ENCODE assay signal across 9 cellular contexts in the genomic region with DNA sequence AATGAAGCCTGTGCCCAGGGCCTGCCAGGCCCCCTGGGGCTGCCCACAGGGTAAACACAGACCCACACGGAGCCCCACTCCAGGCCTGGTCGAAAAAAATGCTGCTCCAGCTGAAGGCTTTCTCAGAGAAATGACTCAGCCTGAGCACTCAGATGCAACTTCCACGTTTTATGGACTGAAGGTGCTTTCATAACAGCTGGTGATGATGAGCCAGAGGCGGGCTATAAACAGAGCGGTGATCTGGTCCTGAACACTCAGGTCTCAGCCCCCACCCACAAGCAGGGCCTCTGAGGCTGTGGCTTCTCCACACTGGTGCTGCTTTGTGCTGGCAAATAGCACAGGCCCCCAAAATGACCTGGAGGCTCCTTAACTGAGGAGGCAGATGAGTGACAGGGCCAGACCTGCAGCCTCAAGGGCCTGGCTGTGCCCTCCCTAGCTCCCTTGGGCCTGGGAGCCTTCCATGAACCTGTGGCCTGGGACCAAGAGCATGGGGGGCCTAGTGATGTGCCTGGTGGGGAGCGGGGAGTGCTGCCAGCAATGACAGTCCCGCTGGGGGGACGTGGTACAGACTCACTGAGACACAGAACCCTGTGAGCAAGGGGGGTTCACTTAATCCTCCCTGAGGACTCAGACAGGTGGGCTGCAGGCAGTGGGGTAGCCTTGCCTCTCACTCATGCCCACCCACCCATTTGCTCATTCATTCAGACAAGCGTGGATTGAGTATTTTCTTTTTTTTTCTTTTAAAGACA. TPM values are rescaled to one million over a fixed set of nuclear protein-coding genes. Genes with fewer than 3 reads are reported as not detected.
DNase-seq lines count a peak whose midpoint lies in the region; ATAC-seq, FAIRE-seq and TF ChIP-seq lines count a peak whose summit lies in the region.
"Had no signal": no experiment of that assay in that cellular context is flagged by ENCODE, and none has a peak within 500 bp of the region (broad histone marks: within the 10 kb centered on the region; RNA-seq: fewer than 3 reads in every experiment).

No MANE protein-coding gene starts in this region.

- peaks cover 18% of the 10 kb centered on the region for H3K4me1 ChIP-seq in HepG2 (ENCODE audit: insufficient read depth, low read length)
- H3K4me1 ChIP-seq: body of pancreas had no signal

- no peaks in the 10 kb centered on the region for H4K20me1 ChIP-seq in HepG2 (ENCODE audit: insufficient read depth, low read length)

- TF ChIP-seq EP300 in HepG2 (IDR thresholded peaks at IDR 0.05; ENCODE audit: low read depth in 2 of 2, low read length in 2 of 2) (no peak), HepG2 (CRISPR knock-in tag; IDR thresholded peaks at IDR 0.05; ENCODE audit: borderline replicate concordance) (no peak)

- H3K27me3 ChIP-seq in HepG2 (ENCODE audit: control insufficient read depth in 1 of 2, insufficient read depth in 2 of 2, low read length in 2 of 2), result peaks cover 0 to 7% of the 10 kb centered on the region in 2 experiments; a peak in 1 of 5 replicates
- H3K27me3 ChIP-seq: body of pancreas had no signal

- H3K9me3 ChIP-seq in HepG2 (ENCODE audit: low read length), result no peaks in the 10 kb centered on the region
- H3K9me3 ChIP-seq: body of pancreas had no signal

- 16% methylated on average over 5 of the region's 9 CpGs for WGBS in HepG2 (ENCODE audit: low lambda C conversion rate)
- WGBS in lower leg skin, 2 donors, result 62 to 64% methylated on average over 9 of the region's 9 CpGs

- TF ChIP-seq POLR2A in HepG2 (IDR thresholded peaks at IDR 0.05; ENCODE audit: insufficient read depth in 1 of 2, low read depth in 2 of 2, low read length in 2 of 2), result no peak
- no peak for TF ChIP-seq POLR2A in lower leg skin (IDR thresholded peaks at IDR 0.05)

- no peak overlapping the region for H3K9ac ChIP-seq in HepG2 (ENCODE audit: insufficient read depth, low read depth, low read length)

- in situ Hi-C loops in HepG2 (cut with HindIII; ENCODE audit: extremely low pct_ligation_motif_present, low pct_unique_long_range_greater_than_20kb), result no loop called here

- peaks cover 65% of the 10 kb centered on the region for H3K4me1 Mint-ChIP-seq in activated CD8-positive, alpha-beta memory T cell treated with anti-CD3 and anti-CD28 coated beads, Interleukin-2, amount 10 ng/mL, durations not matched to agents 7 days and 5 days

- H3K4me3 ChIP-seq in HepG2 (replicated peaks in 1 of 3; ENCODE audit: insufficient read depth in 1 of 3, low read depth in 2 of 3, low read length in 3 of 3) (no peak overlapping the region), lower leg skin (ENCODE audit: low read depth, poor library complexity, severe bottlenecking) (no peak overlapping the region)
- H3K4me3 ChIP-seq: body of pancreas had no signal

- no peak for FAIRE-seq in HepG2 (lab: Jason Lieb, UNC)

- TF ChIP-seq RAD21 in HepG2 (CRISPR knock-in tag; IDR thresholded peaks at IDR 0.05), result no peak

- peak overlapping the region; percentile 91 for H3K27ac Mint-ChIP-seq in activated CD8-positive, alpha-beta memory T cell treated with anti-CD3 and anti-CD28 coated beads, Interleukin-2, amount 10 ng/mL, durations not matched to agents 7 days and 5 days

- no peak overlapping the region for H2AFZ ChIP-seq in HepG2 (ENCODE audit: low read length)

- intact Hi-C loops in HepG2 (cut with micrococcal nuclease; ENCODE audit: unreplicated experiment) (no loop called here), lower leg skin (cut with DNase I; ENCODE audit: low total_unique reads) (no loop called here)

- H3K79me2 ChIP-seq in HepG2 (ENCODE audit: insufficient read depth, low read length), result no peaks in the 10 kb centered on the region

- no peak overlapping the region for H3K4me3 Mint-ChIP-seq in activated CD8-positive, alpha-beta memory T cell treated with anti-CD3 and anti-CD28 coated beads, Interleukin-2, amount 10 ng/mL, durations not matched to agents 7 days and 5 days

- no peak overlapping the region for H3K4me2 ChIP-seq in HepG2 (ENCODE audit: low read depth, low read length)

- BruUV-seq in HepG2 (replicated peaks; lab: Mats Ljungman, UMichigan), result no TSS peak

- no peaks in the 10 kb centered on the region for H3K36me3 ChIP-seq in HepG2 (replicated peaks in 1 of 2; ENCODE audit: control insufficient read depth in 1 of 2, insufficient read depth in 2 of 2, low read length in 2 of 2)

- no peak for TF ChIP-seq CTCF in HepG2 (CRISPR knock-in tag; IDR thresholded peaks at IDR 0.05)
- no peak for TF ChIP-seq CTCF in lower leg skin (IDR thresholded peaks at IDR 0.05)

- peaks cover 29% of the 10 kb centered on the region for H3K36me3 Mint-ChIP-seq in activated CD8-positive, alpha-beta memory T cell treated with anti-CD3 and anti-CD28 coated beads, Interleukin-2, amount 10 ng/mL, durations not matched to agents 7 days and 5 days

- POLR2A ChIA-PET in HepG2 (lab: Yijun Ruan, JAX), result no interaction called here

- DNase-seq in activated CD8-positive, alpha-beta memory T cell treated with anti-CD3 and anti-CD28 coated beads, Interleukin-2, amount 10 ng/mL, durations not matched to agents 7 days and 5 days, result peak; percentile 85
- DNase-seq in activated CD8-positive, alpha-beta memory T cell treated with anti-CD3 and anti-CD28 coated beads, Interleukin-2, amount 50 U/mL, for 48 hours, result no peak
- DNase-seq in H4 (ENCODE audit: low spot score), result peak; percentile 79
- peak; percentile 64 to 73 for DNase-seq in Kasumi-1 (lab: John Stamatoyannopoulos, UW)
- DNase-seq in activated T-cell treated with anti-CD3 and anti-CD28 coated beads, Interleukin-2, amount 50 U/mL, for 48 hours, result peak; percentile 77 to 81
- DNase-seq in HepG2 (ENCODE audit: low spot score), result no peak
- no peak for DNase-seq in lower leg skin (ENCODE audit: low spot score in 2 of 2)
- DNase-seq in COLO829 (ENCODE audit: low spot score), result no peak

- peak; percentile 91 for ATAC-seq in activated CD8-positive, alpha-beta memory T cell treated with anti-CD3 and anti-CD28 coated beads, Interleukin-2, amount 10 ng/mL, durations not matched to agents 7 days and 5 days
- ATAC-seq in HepG2, result peak; percentile 76
- ATAC-seq: body of pancreas had no signal

- H3K27me3 Mint-ChIP-seq in activated CD8-positive, alpha-beta memory T cell treated with anti-CD3 and anti-CD28 coated beads, Interleukin-2, amount 10 ng/mL, durations not matched to agents 7 days and 5 days, result no peaks in the 10 kb centered on the region

- H3K9me3 Mint-ChIP-seq in activated CD8-positive, alpha-beta memory T cell treated with anti-CD3 and anti-CD28 coated beads, Interleukin-2, amount 10 ng/mL, durations not matched to agents 7 days and 5 days (ENCODE audit: low read depth), result no peaks in the 10 kb centered on the region

- H3K27ac ChIP-seq in HepG2 (ENCODE audit: extremely low read length, insufficient read depth, low read length), result no peak overlapping the region

- CTCF ChIA-PET in activated CD8-positive, alpha-beta memory T cell treated with anti-CD3 and anti-CD28 coated beads, Interleukin-2, amount 10 ng/mL, durations not matched to agents 7 days and 5 days (lab: Charles Lee), result interaction anchor here (0.8 to 1.3 kb wide), 5 partner anchors 10 to 86 kb away, joined by 3 to 4 read pairs (median 3); no protein-coding TSS in a partner anchor
- CTCF ChIA-PET in HepG2 (lab: Yijun Ruan, JAX; ENCODE audit: low intra/inter-chr PET ratio, low total read pairs), result no interaction called here

RNA-seq across cellular contexts. Expression of gene FURIN, which starts 23.0 kb away (rescaled TPM):
- 100 to 1,000 TPM; 487 to 625 TPM for total RNA-seq in activated CD8-positive, alpha-beta memory T cell treated with anti-CD3 and anti-CD28 coated beads, Interleukin-2, amount 10 ng/mL, durations not matched to agents 7 days and 5 days
- total RNA-seq in H4 (2014; rRNA removed; shearing (Covaris generic)), result 8.1 and 16.9 TPM in 2 replicates
- total RNA-seq in HepG2 (2016; rRNA removed; fragmentation: Illumina TruSeq; extraction: Trizol), result 13.9 and 17.4 TPM in 2 replicates
- 4.7 and 4.8 TPM in 2 replicates for total RNA-seq in HepG2 (2016; cell fraction: cytosol; rRNA removed; fragmentation: Illumina TruSeq; extraction: Trizol; ENCODE audit: low read depth)
- total RNA-seq in HepG2 (2016; cell fraction: insoluble cytoplasmic fraction; rRNA removed; fragmentation: Illumina TruSeq; extraction: Trizol), result 10.1 and 18.5 TPM in 2 replicates
- 20.5 and 21.4 TPM in 2 replicates for total RNA-seq in HepG2 (2016; cell fraction: membrane; rRNA removed; fragmentation: Illumina TruSeq; extraction: Trizol)
- total RNA-seq in HepG2 (2016; cell fraction: nucleus; rRNA removed; fragmentation: Illumina TruSeq; extraction: Trizol), result 17.5 and 19.5 TPM in 2 replicates
- 15.2 and 17.3 TPM in 2 replicates for polyA plus RNA-seq in HepG2 (2011; rRNA removed)
- 12.0 and 18.4 TPM in 2 replicates for polyA plus RNA-seq in HepG2 (2011; cell fraction: cytosol; rRNA removed)
- polyA plus RNA-seq in HepG2 (2011; cell fraction: nucleus; rRNA removed), result 17.2 and 23.0 TPM in 2 replicates
- 4.4 and 15.3 TPM in 2 replicates for polyA plus RNA-seq in HepG2 (2012)
- polyA plus RNA-seq in HepG2 (2016; cell fraction: cytosol; fragmentation: Illumina TruSeq; extraction: Trizol; ENCODE audit: low read depth), result 6.3 and 6.4 TPM in 2 replicates
- 14.6 and 21.4 TPM in 2 replicates for polyA plus RNA-seq in HepG2 (2016; cell fraction: insoluble cytoplasmic fraction; fragmentation: Illumina TruSeq; extraction: Trizol; ENCODE audit: low read depth)
- polyA plus RNA-seq in HepG2 (2016; cell fraction: membrane; fragmentation: Illumina TruSeq; extraction: Trizol; ENCODE audit: low read depth), result 19.0 and 20.4 TPM in 2 replicates
- 32.9 and 35.2 TPM in 2 replicates for polyA plus RNA-seq in HepG2 (2016; cell fraction: nucleus; fragmentation: Illumina TruSeq; extraction: Trizol; ENCODE audit: insufficient read depth, low read depth)
- 33.9 and 45.0 TPM in 2 replicates for polyA minus RNA-seq in HepG2 (2011; rRNA and poly(A)+ RNA removed; ENCODE audit: low replicate concordance)
- 15.8 and 17.1 TPM in 2 replicates for polyA minus RNA-seq in HepG2 (2011; cell fraction: cytosol; rRNA and poly(A)+ RNA removed)
- 6.1 and 8.6 TPM in 2 replicates for polyA minus RNA-seq in HepG2 (2011; cell fraction: nucleus; rRNA and poly(A)+ RNA removed)
- total RNA-seq in lower leg skin, result 100 to 1,000 TPM; 114 to 163 (median 149) TPM

RNA-seq across cellular contexts. Expression of gene FES, which starts 38.9 kb away (rescaled TPM):
- 10 to 100 TPM; 55.7 to 61.2 TPM for total RNA-seq in activated CD8-positive, alpha-beta memory T cell treated with anti-CD3 and anti-CD28 coated beads, Interleukin-2, amount 10 ng/mL, durations not matched to agents 7 days and 5 days
- 0.43 and 0.88 TPM in 2 replicates for total RNA-seq in H4 (2014; rRNA removed; shearing (Covaris generic))
- total RNA-seq in HepG2 (2016; rRNA removed; fragmentation: Illumina TruSeq; extraction: Trizol) (8.5 and 9.5 TPM in 2 replicates), lower leg skin (10 to 100 TPM in 2 of 4 donors, 1 to 10 TPM in 2; 3.6 to 17.9 (median 11.0) TPM)
- total RNA-seq in HepG2 (2016; cell fraction: cytosol; rRNA removed; fragmentation: Illumina TruSeq; extraction: Trizol; ENCODE audit: low read depth), result 3.0 and 3.5 TPM in 2 replicates
- total RNA-seq in HepG2 (2016; cell fraction: insoluble cytoplasmic fraction; rRNA removed; fragmentation: Illumina TruSeq; extraction: Trizol), result 9.6 TPM in 2 replicates
- 3.8 and 4.7 TPM in 2 replicates for total RNA-seq in HepG2 (2016; cell fraction: membrane; rRNA removed; fragmentation: Illumina TruSeq; extraction: Trizol)
- 5.2 and 5.4 TPM in 2 replicates for total RNA-seq in HepG2 (2016; cell fraction: nucleus; rRNA removed; fragmentation: Illumina TruSeq; extraction: Trizol)
- polyA plus RNA-seq in HepG2 (2011; rRNA removed), result 4.0 and 4.3 TPM in 2 replicates
- 2.8 and 5.7 TPM in 2 replicates for polyA plus RNA-seq in HepG2 (2011; cell fraction: cytosol; rRNA removed)
- polyA plus RNA-seq in HepG2 (2011; cell fraction: nucleus; rRNA removed), result 13.7 and 22.6 TPM in 2 replicates
- polyA plus RNA-seq in HepG2 (2012), result 1.3 and 1.7 TPM in 2 replicates
- 3.0 TPM in 2 replicates for polyA plus RNA-seq in HepG2 (2016; cell fraction: cytosol; fragmentation: Illumina TruSeq; extraction: Trizol; ENCODE audit: low read depth)
- 6.1 and 6.9 TPM in 2 replicates for polyA plus RNA-seq in HepG2 (2016; cell fraction: insoluble cytoplasmic fraction; fragmentation: Illumina TruSeq; extraction: Trizol; ENCODE audit: low read depth)
- 2.4 TPM in 2 replicates for polyA plus RNA-seq in HepG2 (2016; cell fraction: membrane; fragmentation: Illumina TruSeq; extraction: Trizol; ENCODE audit: low read depth)
- 8.5 and 10.3 TPM in 2 replicates for polyA plus RNA-seq in HepG2 (2016; cell fraction: nucleus; fragmentation: Illumina TruSeq; extraction: Trizol; ENCODE audit: insufficient read depth, low read depth)
- 0.37 and 5.3 TPM in 2 replicates for polyA minus RNA-seq in HepG2 (2011; rRNA and poly(A)+ RNA removed; ENCODE audit: low replicate concordance)
- 1.7 and 1.8 TPM in 2 replicates for polyA minus RNA-seq in HepG2 (2011; cell fraction: cytosol; rRNA and poly(A)+ RNA removed)
- polyA minus RNA-seq in HepG2 (2011; cell fraction: nucleus; rRNA and poly(A)+ RNA removed), result 5.1 and 6.2 TPM in 2 replicates

RNA-seq across cellular contexts. Expression of gene MAN2A2, which starts 57.7 kb away (rescaled TPM):
- 100 to 1,000 TPM; 174 to 183 TPM for total RNA-seq in activated CD8-positive, alpha-beta memory T cell treated with anti-CD3 and anti-CD28 coated beads, Interleukin-2, amount 10 ng/mL, durations not matched to agents 7 days and 5 days
- total RNA-seq in H4 (2014; rRNA removed; shearing (Covaris generic)), result 3.9 and 10.0 TPM in 2 replicates
- total RNA-seq in HepG2 (2016; rRNA removed; fragmentation: Illumina TruSeq; extraction: Trizol) (6.7 and 17.5 TPM in 2 replicates), lower leg skin (10 to 100 TPM; 21.8 to 43.5 (median 27.4) TPM)
- total RNA-seq in HepG2 (2016; cell fraction: cytosol; rRNA removed; fragmentation: Illumina TruSeq; extraction: Trizol; ENCODE audit: low read depth), result 8.9 and 9.3 TPM in 2 replicates
- 5.6 and 21.4 TPM in 2 replicates for total RNA-seq in HepG2 (2016; cell fraction: insoluble cytoplasmic fraction; rRNA removed; fragmentation: Illumina TruSeq; extraction: Trizol)
- 9.6 and 10.0 TPM in 2 replicates for total RNA-seq in HepG2 (2016; cell fraction: membrane; rRNA removed; fragmentation: Illumina TruSeq; extraction: Trizol)
- total RNA-seq in HepG2 (2016; cell fraction: nucleus; rRNA removed; fragmentation: Illumina TruSeq; extraction: Trizol), result 31.3 and 36.5 TPM in 2 replicates
- 43.8 and 51.5 TPM in 2 replicates for polyA plus RNA-seq in HepG2 (2011; rRNA removed)
- polyA plus RNA-seq in HepG2 (2011; cell fraction: cytosol; rRNA removed), result 18.4 and 29.4 TPM in 2 replicates
- 296 and 398 TPM in 2 replicates for polyA plus RNA-seq in HepG2 (2011; cell fraction: nucleus; rRNA removed)
- 13.2 and 18.7 TPM in 2 replicates for polyA plus RNA-seq in HepG2 (2012)
- polyA plus RNA-seq in HepG2 (2016; cell fraction: cytosol; fragmentation: Illumina TruSeq; extraction: Trizol; ENCODE audit: low read depth), result 1.5 and 2.3 TPM in 2 replicates
- 7.9 and 9.3 TPM in 2 replicates for polyA plus RNA-seq in HepG2 (2016; cell fraction: insoluble cytoplasmic fraction; fragmentation: Illumina TruSeq; extraction: Trizol; ENCODE audit: low read depth)
- 5.8 and 8.8 TPM in 2 replicates for polyA plus RNA-seq in HepG2 (2016; cell fraction: membrane; fragmentation: Illumina TruSeq; extraction: Trizol; ENCODE audit: low read depth)
- polyA plus RNA-seq in HepG2 (2016; cell fraction: nucleus; fragmentation: Illumina TruSeq; extraction: Trizol; ENCODE audit: insufficient read depth, low read depth), result 117 and 126 TPM in 2 replicates
- polyA minus RNA-seq in HepG2 (2011; rRNA and poly(A)+ RNA removed; ENCODE audit: low replicate concordance), result 46.3 and 58.9 TPM in 2 replicates
- 16.2 and 16.4 TPM in 2 replicates for polyA minus RNA-seq in HepG2 (2011; cell fraction: cytosol; rRNA and poly(A)+ RNA removed)
- polyA minus RNA-seq in HepG2 (2011; cell fraction: nucleus; rRNA and poly(A)+ RNA removed), result 38.2 and 38.5 TPM in 2 replicates

Comparison
In these comparisons a context has a peak if more than half of its experiments do, and no peak if none do; other contexts are left out.
1. DNase-seq: peak in activated CD8-positive, alpha-beta memory T cell treated with anti-CD3 and anti-CD28 coated beads, Interleukin-2, amount 10 ng/mL, durations not matched to agents 7 days and 5 days (single experiment), H4 (single experiment), Kasumi-1 (2 of 2) and activated T-cell treated with anti-CD3 and anti-CD28 coated beads, Interleukin-2, amount 50 U/mL, for 48 hours (2 of 2); none in activated CD8-positive, alpha-beta memory T cell treated with anti-CD3 and anti-CD28 coated beads, Interleukin-2, amount 50 U/mL, for 48 hours (single experiment), HepG2 (single experiment), lower leg skin (0 of 2) and COLO829 (single experiment).